1 cellular context compared by ENCODE assay signal in the genomic region with DNA sequence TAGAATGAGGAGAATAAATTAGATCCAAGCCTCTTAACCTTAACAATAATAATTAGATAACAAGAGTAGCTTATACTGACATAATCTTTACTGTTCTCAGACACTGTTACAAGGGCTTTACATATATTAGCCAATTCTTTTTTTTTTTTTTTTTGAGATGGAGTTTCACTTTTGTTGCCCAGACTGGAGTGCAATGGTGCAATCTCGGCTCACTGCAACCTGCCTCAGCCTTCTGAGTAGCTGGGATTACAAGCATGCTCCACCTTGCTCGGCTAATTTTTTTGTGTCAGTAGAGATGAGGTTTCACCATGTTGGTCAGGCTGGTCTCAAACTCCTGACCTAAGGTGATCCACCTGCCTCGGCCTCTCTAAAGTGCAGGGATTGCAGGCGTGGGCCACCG. TPM values are rescaled to one million over a fixed set of nuclear protein-coding genes. Genes with fewer than 3 reads are reported as not detected.
"Had no signal": no experiment of that assay in that cellular context is flagged by ENCODE, and none has a peak within 500 bp of the region (broad histone marks: within the 10 kb centered on the region; RNA-seq: fewer than 3 reads in every experiment).

No MANE protein-coding gene starts in this region.

RNA-seq across cellular contexts. Expression of gene GATA6, which starts 27.6 kb away (rescaled TPM):
- polyA plus RNA-seq: naive thymus-derived CD4-positive, alpha-beta T cell had no signal
